In the genomic region with DNA sequence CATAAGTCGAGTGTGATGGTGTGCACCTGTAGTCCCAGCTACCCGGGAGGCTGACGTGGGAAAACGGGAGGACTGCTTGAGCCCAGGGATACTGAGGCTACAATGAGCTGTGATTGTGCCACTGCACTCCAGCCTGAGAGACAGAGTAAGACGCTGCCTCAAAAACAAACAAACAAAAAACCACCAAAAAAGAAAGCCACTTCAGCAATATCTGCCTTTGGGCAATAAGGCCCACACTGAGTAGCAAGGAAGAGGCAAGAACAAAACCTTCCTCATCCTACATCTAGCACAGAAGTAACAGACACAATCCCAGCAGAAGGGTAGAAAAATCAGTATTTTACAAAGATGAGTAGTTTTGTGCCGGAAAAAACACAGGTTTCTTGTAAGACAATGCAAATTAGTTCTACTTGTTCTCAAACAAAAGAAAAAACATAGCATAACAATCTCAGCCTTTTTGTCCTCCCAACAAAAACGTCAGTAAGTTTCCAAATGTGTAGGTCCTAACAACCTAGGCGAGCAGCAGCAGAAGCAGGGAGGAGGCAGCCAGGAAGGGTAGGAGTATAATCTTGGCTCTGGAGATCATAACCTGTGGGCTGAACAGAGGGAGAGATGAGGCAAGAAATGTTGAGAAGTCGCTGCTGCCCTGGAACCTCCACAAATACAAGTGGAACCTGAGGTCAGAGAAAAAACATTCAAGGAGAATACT, we compare ENCODE assay signal across 1 cellular context.
TF ChIP-seq lines count a peak whose summit lies in the region.

No MANE protein-coding gene starts in this region.

TF ChIP-seq in K562, 482 proteins besides CTCF, POLR2A, EP300 and RAD21:
- TF ChIP-seq DMBX1 (CRISPR knock-in tag; IDR thresholded peaks at IDR 0.05; ENCODE audit: borderline replicate concordance) (no peak), HDAC1 (IDR thresholded peaks at IDR 0.05) (no peak), POLR2B (IDR thresholded peaks at IDR 0.05; ENCODE audit: low read depth, partially characterized antibody) (peak; percentile 31), XRCC4 (IDR thresholded peaks at IDR 0.05; ENCODE audit: extremely low read depth, insufficient read depth, insufficient read length) (no peak), ZBED1 (IDR thresholded peaks at IDR 0.05) (no peak), ZFX (CRISPR knock-in tag; IDR thresholded peaks at IDR 0.05) (no peak), ZNF316 (IDR thresholded peaks at IDR 0.05) (peak; percentile 78), ARHGAP35 (IDR thresholded peaks at IDR 0.05; ENCODE audit: partially characterized antibody) (peak; percentile 30), ZNF224 (CRISPR knock-in tag; IDR thresholded peaks at IDR 0.05) (no peak)
- TF ChIP-seq, protein P1, sequence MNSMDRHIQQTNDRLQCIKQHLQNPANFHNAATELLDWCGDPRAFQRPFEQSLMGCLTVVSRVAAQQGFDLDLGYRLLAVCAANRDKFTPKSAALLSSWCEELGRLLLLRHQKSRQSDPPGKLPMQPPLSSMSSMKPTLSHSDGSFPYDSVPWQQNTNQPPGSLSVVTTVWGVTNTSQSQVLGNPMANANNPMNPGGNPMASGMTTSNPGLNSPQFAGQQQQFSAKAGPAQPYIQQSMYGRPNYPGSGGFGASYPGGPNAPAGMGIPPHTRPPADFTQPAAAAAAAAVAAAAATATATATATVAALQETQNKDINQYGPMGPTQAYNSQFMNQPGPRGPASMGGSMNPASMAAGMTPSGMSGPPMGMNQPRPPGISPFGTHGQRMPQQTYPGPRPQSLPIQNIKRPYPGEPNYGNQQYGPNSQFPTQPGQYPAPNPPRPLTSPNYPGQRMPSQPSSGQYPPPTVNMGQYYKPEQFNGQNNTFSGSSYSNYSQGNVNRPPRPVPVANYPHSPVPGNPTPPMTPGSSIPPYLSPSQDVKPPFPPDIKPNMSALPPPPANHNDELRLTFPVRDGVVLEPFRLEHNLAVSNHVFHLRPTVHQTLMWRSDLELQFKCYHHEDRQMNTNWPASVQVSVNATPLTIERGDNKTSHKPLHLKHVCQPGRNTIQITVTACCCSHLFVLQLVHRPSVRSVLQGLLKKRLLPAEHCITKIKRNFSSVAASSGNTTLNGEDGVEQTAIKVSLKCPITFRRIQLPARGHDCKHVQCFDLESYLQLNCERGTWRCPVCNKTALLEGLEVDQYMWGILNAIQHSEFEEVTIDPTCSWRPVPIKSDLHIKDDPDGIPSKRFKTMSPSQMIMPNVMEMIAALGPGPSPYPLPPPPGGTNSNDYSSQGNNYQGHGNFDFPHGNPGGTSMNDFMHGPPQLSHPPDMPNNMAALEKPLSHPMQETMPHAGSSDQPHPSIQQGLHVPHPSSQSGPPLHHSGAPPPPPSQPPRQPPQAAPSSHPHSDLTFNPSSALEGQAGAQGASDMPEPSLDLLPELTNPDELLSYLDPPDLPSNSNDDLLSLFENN (IDR thresholded peaks at IDR 0.05; ENCODE audit: low read depth in 2 of 2, low read length in 2 of 2) = no peak
- TF ChIP-seq, protein P2, sequence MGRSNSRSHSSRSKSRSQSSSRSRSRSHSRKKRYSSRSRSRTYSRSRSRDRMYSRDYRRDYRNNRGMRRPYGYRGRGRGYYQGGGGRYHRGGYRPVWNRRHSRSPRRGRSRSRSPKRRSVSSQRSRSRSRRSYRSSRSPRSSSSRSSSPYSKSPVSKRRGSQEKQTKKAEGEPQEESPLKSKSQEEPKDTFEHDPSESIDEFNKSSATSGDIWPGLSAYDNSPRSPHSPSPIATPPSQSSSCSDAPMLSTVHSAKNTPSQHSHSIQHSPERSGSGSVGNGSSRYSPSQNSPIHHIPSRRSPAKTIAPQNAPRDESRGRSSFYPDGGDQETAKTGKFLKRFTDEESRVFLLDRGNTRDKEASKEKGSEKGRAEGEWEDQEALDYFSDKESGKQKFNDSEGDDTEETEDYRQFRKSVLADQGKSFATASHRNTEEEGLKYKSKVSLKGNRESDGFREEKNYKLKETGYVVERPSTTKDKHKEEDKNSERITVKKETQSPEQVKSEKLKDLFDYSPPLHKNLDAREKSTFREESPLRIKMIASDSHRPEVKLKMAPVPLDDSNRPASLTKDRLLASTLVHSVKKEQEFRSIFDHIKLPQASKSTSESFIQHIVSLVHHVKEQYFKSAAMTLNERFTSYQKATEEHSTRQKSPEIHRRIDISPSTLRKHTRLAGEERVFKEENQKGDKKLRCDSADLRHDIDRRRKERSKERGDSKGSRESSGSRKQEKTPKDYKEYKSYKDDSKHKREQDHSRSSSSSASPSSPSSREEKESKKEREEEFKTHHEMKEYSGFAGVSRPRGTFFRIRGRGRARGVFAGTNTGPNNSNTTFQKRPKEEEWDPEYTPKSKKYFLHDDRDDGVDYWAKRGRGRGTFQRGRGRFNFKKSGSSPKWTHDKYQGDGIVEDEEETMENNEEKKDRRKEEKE (IDR thresholded peaks at IDR 0.05; ENCODE audit: borderline replicate concordance in 1 of 2, control insufficient read depth in 1 of 2, low read depth in 2 of 2, low read length in 1 of 2) = 0 out of 4 replicates have a peak, but pooled peaks of 1 of the 2 experiments have one; percentile 31
